ENCODE assay signal across 1 cellular context in the genomic region with DNA sequence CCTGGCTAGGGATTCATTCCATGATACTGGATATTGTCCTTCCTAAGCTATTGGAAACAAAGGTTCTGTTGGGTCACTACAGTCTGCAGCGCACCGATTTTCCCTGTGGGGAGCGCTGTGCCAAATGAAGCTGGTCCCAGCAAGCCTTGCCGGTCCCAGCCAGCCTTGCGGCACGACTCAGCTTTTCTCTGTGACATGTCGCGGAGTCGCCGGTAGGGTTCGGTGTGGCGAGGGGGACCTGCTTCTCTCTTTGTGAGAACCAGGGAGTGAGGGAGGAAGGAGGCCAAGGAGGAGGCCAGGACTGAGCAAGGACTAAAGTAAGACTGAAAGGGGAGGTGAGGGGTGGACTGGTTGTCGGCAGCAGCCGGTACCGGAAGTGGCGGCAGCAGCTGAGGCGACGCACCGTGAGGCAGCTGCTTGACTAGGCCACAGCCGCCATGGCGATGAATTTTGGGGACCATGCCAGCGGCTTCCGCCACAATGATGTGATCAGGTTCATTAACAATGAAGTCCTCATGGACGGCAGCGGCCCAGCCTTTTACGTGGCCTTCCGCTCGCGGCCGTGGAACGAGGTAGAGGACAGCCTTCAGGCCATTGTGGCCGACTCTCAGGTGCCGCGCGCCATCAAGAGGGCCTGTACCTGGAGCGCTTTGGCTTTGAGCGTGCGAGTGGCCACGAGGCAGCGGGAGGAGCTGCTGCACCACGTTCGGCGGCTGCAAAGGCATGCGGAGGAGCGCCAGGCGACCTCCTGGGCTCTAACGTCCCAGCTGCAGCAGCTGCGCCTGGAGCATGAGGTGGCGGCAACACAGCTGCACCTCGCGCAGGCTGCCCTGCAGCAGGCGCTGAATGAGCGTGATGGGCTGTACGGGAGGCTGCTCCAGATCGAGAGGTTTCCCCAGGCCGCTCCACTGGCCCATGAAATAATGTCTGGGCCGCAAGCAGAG.
TF ChIP-seq lines count a peak whose summit lies in the region.

A gene (plus strand): TSS at position 180 of the 944 bp plus-strand sequence. CDS start 258 bp downstream, at position 438.

TF ChIP-seq in H1, 55 proteins besides CTCF, POLR2A, EP300 and RAD21:
- TF ChIP-seq SP2 (IDR thresholded peaks at IDR 0.05; ENCODE audit: low read length), result no peak
- TF ChIP-seq BACH1 (IDR thresholded peaks at IDR 0.05; ENCODE audit: low read length), result 0 out of 2 replicates have a peak, but pooled peaks have one; percentile 43
